19 cellular contexts compared by ENCODE assay signal in genomic region chr7:6107924-6108323, GRCh38.
"Had no signal": no experiment of that assay in that cellular context is flagged by ENCODE, and none has a peak within 500 bp of the region (broad histone marks: within the 10 kb centered on the region; RNA-seq: fewer than 3 reads in every experiment).

No MANE protein-coding gene starts in this region.

- DNase-seq: activated B cell treated with CpG ODN at 0.5 μM for 24 hours; activated CD4-positive, alpha-beta T cell treated with anti-CD3 and anti-CD28 coated beads for 4 hours; activated CD4-positive, alpha-beta T cell treated with anti-CD3 and anti-CD28 coated beads, Interleukin-2, amount 50 U/mL, for 48 hours; activated gamma-delta T cell treated with Interleukin-2 at 50 U/mL for 16 hours; erythroblast; foreskin fibroblast; immature natural killer cell; left lung; naive B cell; retina; spleen; stimulated activated CD4-positive, alpha-beta T cell treated with anti-CD3 and anti-CD28 coated beads, Interleukin-4, amount 100 ng/mL, for 1 hour; T-helper 9 cell; tibial artery had no signal

- H3K4me3 Mint-ChIP-seq: activated B cell treated with CpG ODN at 0.5 μM for 24 hours; activated naive CD8-positive, alpha-beta T cell had no signal

- H3K9me3 ChIP-seq: adrenal gland, left lung, spleen, tibial artery had no signal

- ATAC-seq: left lung had no signal

- H3K27ac ChIP-seq: adrenal gland, left lung, tibial artery had no signal

- H3K27ac Mint-ChIP-seq: activated B cell treated with CpG ODN at 0.5 μM for 24 hours; activated naive CD8-positive, alpha-beta T cell; progenitor cell of endocrine pancreas had no signal

- H3K27me3 Mint-ChIP-seq: activated B cell treated with CpG ODN at 0.5 μM for 24 hours; activated naive CD8-positive, alpha-beta T cell; naive B cell; progenitor cell of endocrine pancreas; stimulated activated naive CD8-positive, alpha-beta T cell treated with anti-CD3 and anti-CD28 coated beads, Interleukin-15, Interleukin-2, amounts not matched to agents 100 ng/mL and 50 ng/mL, for 24 hours had no signal

- H3K9me3 Mint-ChIP-seq: activated B cell treated with CpG ODN at 0.5 μM for 24 hours; immature natural killer cell; naive B cell; stimulated activated naive CD8-positive, alpha-beta T cell treated with anti-CD3 and anti-CD28 coated beads, Interleukin-15, Interleukin-2, amounts not matched to agents 100 ng/mL and 50 ng/mL, for 24 hours had no signal

- H3K27me3 ChIP-seq: adrenal gland, left lung, spleen, tibial artery had no signal

- H3K36me3 Mint-ChIP-seq: activated naive CD8-positive, alpha-beta T cell had no signal

- H3K4me3 ChIP-seq: adrenal gland, left lung, lung, spleen, tibial artery had no signal
